13 cellular contexts compared by ENCODE assay signal in the genomic region with DNA sequence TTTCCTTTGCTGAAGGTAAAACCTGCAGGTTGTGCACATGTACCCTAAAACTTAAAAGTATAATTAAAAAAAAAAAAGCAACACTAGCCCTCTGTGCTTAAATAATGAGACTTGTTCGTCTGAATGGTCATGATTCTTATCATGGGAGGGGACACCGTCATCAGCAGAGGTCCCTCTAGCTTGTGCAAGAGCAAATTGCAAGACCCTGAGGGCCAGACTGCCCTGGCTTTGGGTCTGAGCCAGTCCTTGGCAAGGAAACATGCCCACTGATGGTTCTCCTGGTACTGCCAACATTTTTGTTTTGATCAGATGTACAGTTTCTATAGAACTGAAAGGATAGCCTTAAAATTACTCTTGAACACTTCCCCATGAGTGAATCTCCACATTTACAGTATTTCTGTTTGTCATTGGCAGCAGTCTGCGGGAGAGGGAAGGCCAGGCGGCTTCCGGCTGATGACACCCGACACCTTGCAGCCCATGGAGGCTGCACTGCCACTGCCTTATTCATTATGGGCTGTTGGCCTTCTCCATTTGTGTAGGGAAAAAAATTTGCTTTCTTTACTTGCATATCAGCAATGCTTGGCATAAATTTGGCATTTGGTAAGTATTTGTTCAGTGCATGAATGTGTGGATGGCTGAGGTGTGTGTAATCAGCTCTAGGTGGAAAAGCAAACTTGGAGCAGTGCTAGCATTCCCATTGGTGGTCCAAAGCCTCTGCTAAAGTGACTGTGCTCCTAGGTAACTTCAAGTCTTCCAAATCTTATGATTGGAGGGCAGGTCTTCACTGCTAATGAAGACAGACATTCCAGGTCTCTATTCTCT.
DNase-seq lines count a peak whose midpoint lies in the region; ATAC-seq, FAIRE-seq and TF ChIP-seq lines count a peak whose summit lies in the region.
"Had no signal": no experiment of that assay in that cellular context is flagged by ENCODE, and none has a peak within 500 bp of the region (broad histone marks: within the 10 kb centered on the region; RNA-seq: fewer than 3 reads in every experiment).

No MANE protein-coding gene starts in this region.

- TF ChIP-seq CTCF in WTC11 (IDR thresholded peaks at IDR 0.05) (no peak), upper lobe of right lung (IDR thresholded peaks at IDR 0.05) (no peak)

- CTCF ChIA-PET in WTC11 (lab: Charles Lee), result interaction anchor here (1.0 to 1.2 kb wide), 2 partner anchors 12 to 117 kb away, joined by 3 read pairs; no protein-coding TSS in a partner anchor

- no peak for TF ChIP-seq POLR2A in H54 (IDR thresholded peaks at IDR 0.05; ENCODE audit: low read depth, low read length)

- no peaks in the 10 kb centered on the region for H3K9me3 ChIP-seq in upper lobe of right lung
- H3K9me3 ChIP-seq: Caco-2 had no signal

- no peaks in the 10 kb centered on the region for H3K4me1 ChIP-seq in upper lobe of right lung
- H3K4me1 ChIP-seq: Caco-2 had no signal

- no peak for FAIRE-seq in H54 (lab: Jason Lieb, UNC)

- no peaks in the 10 kb centered on the region for H3K9me3 Mint-ChIP-seq in WTC11

- DNase-seq in NCI-H2196 treated with DMSO at 0.1 percent for 48 hours (lab: John Stamatoyannopoulos, UW; ENCODE audit: unreplicated experiment), result peak; percentile 4
- DNase-seq in NCI-H2196 (lab: John Stamatoyannopoulos, UW; ENCODE audit: unreplicated experiment), result no peak
- DNase-seq in NCI-H1092 treated with DMSO at 0.1 percent for 48 hours (lab: John Stamatoyannopoulos, UW), result peak; percentile 23
- no peak for DNase-seq in WTC11 (ENCODE audit: low spot score)
- no peak for DNase-seq in upper lobe of right lung
- no peak for DNase-seq in H54 (ENCODE audit: insufficient read length, low spot score)
- DNase-seq in activated gamma-delta T cell treated with Interleukin-2 at 50 U/mL for 16 hours, result no peak
- DNase-seq: Caco-2, GDM1, NCI-H1417 treated with DMSO at 0.1 percent for 48 hours, NCI-H2081 treated with DMSO at 0.1 percent for 48 hours, NCI-H524 treated with DMSO at 0.1 percent for 48 hours, PC-9 had no signal

- H3K36me3 ChIP-seq in upper lobe of right lung, result no peaks in the 10 kb centered on the region

- peaks cover 5% of the 10 kb centered on the region for H3K27me3 ChIP-seq in upper lobe of right lung

- H3K4me1 Mint-ChIP-seq in WTC11, result peaks cover 11% of the 10 kb centered on the region

- no peak overlapping the region for H3K4me3 ChIP-seq in upper lobe of right lung
- H3K4me3 ChIP-seq: PC-9 had no signal

- ATAC-seq in WTC11 (peak; percentile 82), upper lobe of right lung (peak; percentile 42)

- H3K27me3 Mint-ChIP-seq in WTC11 (ENCODE audit: low read depth), result no peaks in the 10 kb centered on the region

- POLR2A ChIA-PET in WTC11 (lab: Charles Lee), result no interaction called here

- intact Hi-C loops in upper lobe of right lung (cut with DNase I), result no loop called here

- H3K27ac ChIP-seq in upper lobe of right lung, result no peak overlapping the region
- H3K27ac ChIP-seq: PC-9 had no signal

- H3K36me3 Mint-ChIP-seq in WTC11, result no peaks in the 10 kb centered on the region

- no peak overlapping the region for H3K27ac Mint-ChIP-seq in WTC11

- H3K4me3 Mint-ChIP-seq in WTC11, result no peak overlapping the region

TF ChIP-seq in WTC11, 78 proteins besides CTCF, POLR2A, EP300 and RAD21:
- TF ChIP-seq, protein P1, sequence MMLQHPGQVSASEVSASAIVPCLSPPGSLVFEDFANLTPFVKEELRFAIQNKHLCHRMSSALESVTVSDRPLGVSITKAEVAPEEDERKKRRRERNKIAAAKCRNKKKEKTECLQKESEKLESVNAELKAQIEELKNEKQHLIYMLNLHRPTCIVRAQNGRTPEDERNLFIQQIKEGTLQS (CRISPR knock-in tag; conservative IDR thresholded peaks at IDR 0.05), result no peak
- no peak for TF ChIP-seq FOXP1 (CRISPR knock-in tag; IDR thresholded peaks at IDR 0.05; ENCODE audit: borderline replicate concordance)
- TF ChIP-seq TCF7 (CRISPR knock-in tag; IDR thresholded peaks at IDR 0.05; ENCODE audit: low read depth), result no peak
- TF ChIP-seq, protein P2, sequence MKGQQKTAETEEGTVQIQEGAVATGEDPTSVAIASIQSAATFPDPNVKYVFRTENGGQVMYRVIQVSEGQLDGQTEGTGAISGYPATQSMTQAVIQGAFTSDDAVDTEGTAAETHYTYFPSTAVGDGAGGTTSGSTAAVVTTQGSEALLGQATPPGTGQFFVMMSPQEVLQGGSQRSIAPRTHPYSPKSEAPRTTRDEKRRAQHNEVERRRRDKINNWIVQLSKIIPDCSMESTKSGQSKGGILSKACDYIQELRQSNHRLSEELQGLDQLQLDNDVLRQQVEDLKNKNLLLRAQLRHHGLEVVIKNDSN (CRISPR knock-in tag; IDR thresholded peaks at IDR 0.05), result no peak
- TF ChIP-seq HMGA2 (CRISPR knock-in tag; IDR thresholded peaks at IDR 0.05), result no peak
- TF ChIP-seq, protein P3, sequence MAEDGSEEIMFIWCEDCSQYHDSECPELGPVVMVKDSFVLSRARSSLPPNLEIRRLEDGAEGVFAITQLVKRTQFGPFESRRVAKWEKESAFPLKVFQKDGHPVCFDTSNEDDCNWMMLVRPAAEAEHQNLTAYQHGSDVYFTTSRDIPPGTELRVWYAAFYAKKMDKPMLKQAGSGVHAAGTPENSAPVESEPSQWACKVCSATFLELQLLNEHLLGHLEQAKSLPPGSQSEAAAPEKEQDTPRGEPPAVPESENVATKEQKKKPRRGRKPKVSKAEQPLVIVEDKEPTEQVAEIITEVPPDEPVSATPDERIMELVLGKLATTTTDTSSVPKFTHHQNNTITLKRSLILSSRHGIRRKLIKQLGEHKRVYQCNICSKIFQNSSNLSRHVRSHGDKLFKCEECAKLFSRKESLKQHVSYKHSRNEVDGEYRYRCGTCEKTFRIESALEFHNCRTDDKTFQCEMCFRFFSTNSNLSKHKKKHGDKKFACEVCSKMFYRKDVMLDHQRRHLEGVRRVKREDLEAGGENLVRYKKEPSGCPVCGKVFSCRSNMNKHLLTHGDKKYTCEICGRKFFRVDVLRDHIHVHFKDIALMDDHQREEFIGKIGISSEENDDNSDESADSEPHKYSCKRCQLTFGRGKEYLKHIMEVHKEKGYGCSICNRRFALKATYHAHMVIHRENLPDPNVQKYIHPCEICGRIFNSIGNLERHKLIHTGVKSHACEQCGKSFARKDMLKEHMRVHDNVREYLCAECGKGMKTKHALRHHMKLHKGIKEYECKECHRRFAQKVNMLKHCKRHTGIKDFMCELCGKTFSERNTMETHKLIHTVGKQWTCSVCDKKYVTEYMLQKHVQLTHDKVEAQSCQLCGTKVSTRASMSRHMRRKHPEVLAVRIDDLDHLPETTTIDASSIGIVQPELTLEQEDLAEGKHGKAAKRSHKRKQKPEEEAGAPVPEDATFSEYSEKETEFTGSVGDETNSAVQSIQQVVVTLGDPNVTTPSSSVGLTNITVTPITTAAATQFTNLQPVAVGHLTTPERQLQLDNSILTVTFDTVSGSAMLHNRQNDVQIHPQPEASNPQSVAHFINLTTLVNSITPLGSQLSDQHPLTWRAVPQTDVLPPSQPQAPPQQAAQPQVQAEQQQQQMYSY (CRISPR knock-in tag; IDR thresholded peaks at IDR 0.05), result no peak
- TF ChIP-seq ZNF121 (CRISPR knock-in tag; IDR thresholded peaks at IDR 0.05), result peak; percentile 54; the same call in 1 of the 2 replicates
- TF ChIP-seq, protein P4, sequence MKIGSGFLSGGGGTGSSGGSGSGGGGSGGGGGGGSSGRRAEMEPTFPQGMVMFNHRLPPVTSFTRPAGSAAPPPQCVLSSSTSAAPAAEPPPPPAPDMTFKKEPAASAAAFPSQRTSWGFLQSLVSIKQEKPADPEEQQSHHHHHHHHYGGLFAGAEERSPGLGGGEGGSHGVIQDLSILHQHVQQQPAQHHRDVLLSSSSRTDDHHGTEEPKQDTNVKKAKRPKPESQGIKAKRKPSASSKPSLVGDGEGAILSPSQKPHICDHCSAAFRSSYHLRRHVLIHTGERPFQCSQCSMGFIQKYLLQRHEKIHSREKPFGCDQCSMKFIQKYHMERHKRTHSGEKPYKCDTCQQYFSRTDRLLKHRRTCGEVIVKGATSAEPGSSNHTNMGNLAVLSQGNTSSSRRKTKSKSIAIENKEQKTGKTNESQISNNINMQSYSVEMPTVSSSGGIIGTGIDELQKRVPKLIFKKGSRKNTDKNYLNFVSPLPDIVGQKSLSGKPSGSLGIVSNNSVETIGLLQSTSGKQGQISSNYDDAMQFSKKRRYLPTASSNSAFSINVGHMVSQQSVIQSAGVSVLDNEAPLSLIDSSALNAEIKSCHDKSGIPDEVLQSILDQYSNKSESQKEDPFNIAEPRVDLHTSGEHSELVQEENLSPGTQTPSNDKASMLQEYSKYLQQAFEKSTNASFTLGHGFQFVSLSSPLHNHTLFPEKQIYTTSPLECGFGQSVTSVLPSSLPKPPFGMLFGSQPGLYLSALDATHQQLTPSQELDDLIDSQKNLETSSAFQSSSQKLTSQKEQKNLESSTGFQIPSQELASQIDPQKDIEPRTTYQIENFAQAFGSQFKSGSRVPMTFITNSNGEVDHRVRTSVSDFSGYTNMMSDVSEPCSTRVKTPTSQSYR (CRISPR knock-in tag; IDR thresholded peaks at IDR 0.05), result no peak
- TF ChIP-seq IRF2 (CRISPR knock-in tag; IDR thresholded peaks at IDR 0.05; ENCODE audit: borderline replicate concordance, low read depth), result no peak

Comparison
In these comparisons a context has a peak if more than half of its experiments do, and no peak if none do; other contexts are left out.
1. DNase-seq: peak in NCI-H2196 treated with DMSO at 0.1 percent for 48 hours (single experiment) and NCI-H1092 treated with DMSO at 0.1 percent for 48 hours (single experiment); none in NCI-H2196 (single experiment), WTC11 (single experiment), upper lobe of right lung (single experiment), H54 (single experiment) and activated gamma-delta T cell treated with Interleukin-2 at 50 U/mL for 16 hours (single experiment).